ENCODE assay signal across 9 cellular contexts in genomic region chr2:105344704-105345345, GRCh38. TPM values are rescaled to one million over a fixed set of nuclear protein-coding genes. Genes with fewer than 3 reads are reported as not detected.
DNase-seq lines count a peak whose midpoint lies in the region; ATAC-seq and TF ChIP-seq lines count a peak whose summit lies in the region.
"Had no signal": no experiment of that assay in that cellular context is flagged by ENCODE, and none has a peak within 500 bp of the region (broad histone marks: within the 10 kb centered on the region; RNA-seq: fewer than 3 reads in every experiment).

No MANE protein-coding gene starts in this region.

- no peak for ATAC-seq in GM19452 (IDR thresholded peaks at IDR 0.05; ENCODE audit: unreplicated experiment)

- no peaks in the 10 kb centered on the region for H3K9me3 Mint-ChIP-seq in chondrocyte (ENCODE audit: low read depth)
- H3K9me3 Mint-ChIP-seq in osteocyte (ENCODE audit: unreplicated experiment): no peaks in the 10 kb centered on the region
- H3K9me3 Mint-ChIP-seq: central memory CD8-positive, alpha-beta T cell had no signal

- DNase-seq in GM06990 (ENCODE audit: extremely low read depth, insufficient read length): no peak
- peak; percentile 36 for DNase-seq in NCI-H1694 (lab: John Stamatoyannopoulos, UW)
- no peak for DNase-seq in chondrocyte (ENCODE audit: low spot score)
- no peak for DNase-seq in osteocyte (ENCODE audit: extremely low spot score, unreplicated experiment)
- DNase-seq in activated CD8-positive, alpha-beta memory T cell treated with anti-CD3 and anti-CD28 coated beads, Interleukin-2, amount 50 U/mL, for 4 hours: no peak
- DNase-seq in SKM-1 (lab: John Stamatoyannopoulos, UW; ENCODE audit: unreplicated experiment): no peak
- DNase-seq in C1 segment of cervical spinal cord (lab: John Stamatoyannopoulos, UW): no peak

- H3K36me3 Mint-ChIP-seq in chondrocyte (ENCODE audit: low read depth): peaks cover 19% of the 10 kb centered on the region
- H3K36me3 Mint-ChIP-seq in osteocyte (ENCODE audit: unreplicated experiment): peaks cover 38% of the 10 kb centered on the region

- H3K4me3 Mint-ChIP-seq in chondrocyte (ENCODE audit: unreplicated experiment) (no peak overlapping the region), osteocyte (ENCODE audit: unreplicated experiment) (no peak overlapping the region)
- H3K4me3 Mint-ChIP-seq: central memory CD8-positive, alpha-beta T cell had no signal

- H3K4me3 ChIP-seq in GM06990 (replicated peaks; ENCODE audit: low read depth, low read length): no peak overlapping the region

- H3K4me1 Mint-ChIP-seq in chondrocyte (ENCODE audit: low read depth): no peaks in the 10 kb centered on the region
- H3K4me1 Mint-ChIP-seq in osteocyte (ENCODE audit: unreplicated experiment): no peaks in the 10 kb centered on the region

- H3K27ac Mint-ChIP-seq in chondrocyte (ENCODE audit: unreplicated experiment) (peak overlapping the region; percentile 12), osteocyte (ENCODE audit: unreplicated experiment) (no peak overlapping the region)

- H3K27me3 ChIP-seq in GM06990 (replicated peaks; ENCODE audit: control insufficient read depth, insufficient read depth, low read length): no peaks in the 10 kb centered on the region

- H3K27me3 Mint-ChIP-seq in chondrocyte (ENCODE audit: low read depth): no peaks in the 10 kb centered on the region
- no peaks in the 10 kb centered on the region for H3K27me3 Mint-ChIP-seq in osteocyte (ENCODE audit: unreplicated experiment)
- H3K27me3 Mint-ChIP-seq: central memory CD8-positive, alpha-beta T cell had no signal

- TF ChIP-seq CTCF in GM06990 (IDR thresholded peaks at IDR 0.05; ENCODE audit: insufficient read depth, low read length, poor library complexity, severe bottlenecking) (peak; percentile 36), chondrocyte (IDR thresholded peaks at IDR 0.05) (peak; percentile 84), osteocyte (IDR thresholded peaks at IDR 0.05) (peak; percentile 61)

- peaks cover 9% of the 10 kb centered on the region for H3K36me3 ChIP-seq in GM06990 (ENCODE audit: control insufficient read depth, insufficient read depth, low read length)

RNA-seq across cellular contexts. Expression of gene C2orf49, which starts 7.5 kb away (rescaled TPM):
- total RNA-seq in chondrocyte: 14.9 to 15.3 TPM (median 14.9 TPM) in 3 replicates
- total RNA-seq in osteocyte: 19.3 and 20.7 TPM in 2 replicates

RNA-seq across cellular contexts. Expression of gene TGFBRAP1, which starts 15.3 kb away (rescaled TPM):
- total RNA-seq in chondrocyte: 18.3 to 21.4 TPM (median 18.5 TPM) in 3 replicates
- 17.9 and 21.2 TPM in 2 replicates for total RNA-seq in osteocyte

RNA-seq across cellular contexts. Expression of gene FHL2, which starts 54.0 kb away (rescaled TPM):
- 63.6 to 104 TPM (median 97.3 TPM) in 3 replicates for total RNA-seq in chondrocyte
- 76.8 and 78.7 TPM in 2 replicates for total RNA-seq in osteocyte
